In the genomic region with DNA sequence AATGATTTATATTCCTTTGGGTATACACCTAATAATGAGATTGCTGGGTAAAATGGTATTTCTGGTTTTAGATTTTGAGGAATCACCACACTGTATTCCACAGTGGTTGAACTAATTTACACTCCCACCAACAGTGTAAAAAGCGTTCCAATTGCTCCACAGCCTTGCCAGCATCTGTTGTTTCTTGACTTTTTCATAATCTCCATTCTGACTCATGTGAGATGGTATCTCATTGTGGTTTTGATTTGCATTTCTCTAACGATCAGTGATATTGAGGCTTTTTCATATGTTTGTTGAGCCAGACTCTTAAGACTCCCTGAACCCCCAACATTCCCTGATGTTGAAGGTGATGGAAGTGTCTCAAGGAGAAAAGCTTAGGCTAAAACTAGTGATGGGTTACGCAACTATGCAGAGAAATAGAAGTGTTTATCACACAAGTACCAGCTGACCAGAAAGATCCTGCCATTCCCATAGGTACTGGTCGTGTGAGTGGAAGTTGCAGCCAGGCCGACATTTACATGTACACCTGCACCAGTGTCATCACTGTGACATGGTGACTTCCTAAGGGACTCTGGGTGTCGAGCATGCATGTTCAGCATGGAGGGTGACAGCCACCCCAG, we compare ENCODE assay signal across 17 cellular contexts.
DNase-seq lines count a peak whose midpoint lies in the region; ATAC-seq, FAIRE-seq and TF ChIP-seq lines count a peak whose summit lies in the region.
"Had no signal": no experiment of that assay in that cellular context is flagged by ENCODE, and none has a peak within 500 bp of the region (broad histone marks: within the 10 kb centered on the region; RNA-seq: fewer than 3 reads in every experiment).

No MANE protein-coding gene starts in this region.

- H2AFZ ChIP-seq in mammary epithelial cell (ENCODE audit: low read depth, low read length) (no peak overlapping the region), keratinocyte (ENCODE audit: control insufficient read depth, low read length) (no peak overlapping the region)

- in situ Hi-C loops in mammary epithelial cell (cut with MboI; ENCODE audit: low sequenced_read_pairs in 2 of 2): no loop called here

- H3K4me3 ChIP-seq in mammary epithelial cell (replicated peaks in 1 of 3; ENCODE audit: insufficient read depth in 1 of 3, low read depth in 2 of 3, low read length in 3 of 3) (no peak overlapping the region), keratinocyte (ENCODE audit: control insufficient read depth in 2 of 3, extremely low read depth in 1 of 3, insufficient read depth in 2 of 3, low read depth in 1 of 3, low read length in 3 of 3) (no peak overlapping the region)
- H3K4me3 ChIP-seq: ascending aorta, suprapubic skin had no signal

- dilution Hi-C loops in mammary epithelial cell (cut with HindIII; ENCODE audit: low sequenced_read_pairs): no loop called here
- dilution Hi-C loops in keratinocyte (cut with MboI; ENCODE audit: extremely low pct_ligation_motif_present, low sequenced_read_pairs): no loop called here

- H3K9ac ChIP-seq in mammary epithelial cell (ENCODE audit: insufficient read depth, low read length): no peak overlapping the region
- H3K9ac ChIP-seq in keratinocyte (ENCODE audit: control insufficient read depth, extremely low read depth, insufficient read depth, low read length): no peak overlapping the region

- ATAC-seq in HG02588 (IDR thresholded peaks at IDR 0.05; ENCODE audit: unreplicated experiment): no peak

- TF ChIP-seq CTCF in mammary epithelial cell (conservative IDR thresholded peaks at IDR 0.05 in 1 of 2, IDR thresholded peaks at IDR 0.05 in 1 of 2; ENCODE audit: extremely low read depth in 1 of 2, insufficient read depth in 1 of 2, low read depth in 1 of 2, low read length in 2 of 2) (no peak), keratinocyte (optimal IDR thresholded peaks at IDR 0.05 in 1 of 3, IDR thresholded peaks at IDR 0.05 in 1 of 3, conservative IDR thresholded peaks at IDR 0.05 in 1 of 3; ENCODE audit: extremely low read depth in 1 of 3, insufficient read depth in 2 of 3, low read length in 3 of 3) (no peak)

- peak; percentile 17 for DNase-seq in GM04504 (ENCODE audit: low read depth)
- DNase-seq in NCI-H526 treated with DMSO at 0.1 percent for 48 hours (lab: John Stamatoyannopoulos, UW): peak; percentile 74
- DNase-seq in mammary epithelial cell: peak; percentile 56
- no peak for DNase-seq in keratinocyte (ENCODE audit: low read depth, low spot score)
- DNase-seq in retina: no peak
- DNase-seq in NCI-H524 (lab: John Stamatoyannopoulos, UW): no peak
- DNase-seq in activated CD4-positive, CD25-positive, alpha-beta regulatory T cell (lab: John Stamatoyannopoulos, UW): no peak
- DNase-seq: activated effector memory CD4-positive, alpha-beta T cell treated with anti-CD3 and anti-CD28 coated beads, Interleukin-2, amount 50 U/mL, for 16 hours; AML-193; Calu3; foreskin melanocyte; NCI-H1105; NCI-H2107; stimulated activated CD4-positive, alpha-beta T cell treated with anti-CD3 and anti-CD28 coated beads, Interleukin-4, amount 100 ng/mL, for 24 hours had no signal

- peak; percentile 5 for FAIRE-seq in keratinocyte (lab: Jason Lieb, UNC)

- no peaks in the 10 kb centered on the region for H3K36me3 ChIP-seq in mammary epithelial cell (ENCODE audit: insufficient read depth, low read length)
- no peaks in the 10 kb centered on the region for H3K36me3 ChIP-seq in keratinocyte (ENCODE audit: control insufficient read depth in 2 of 2, extremely low read depth in 1 of 2, insufficient read depth in 2 of 2, low read length in 2 of 2)
- H3K36me3 ChIP-seq: ascending aorta, suprapubic skin had no signal

- BruUV-seq in mammary epithelial cell (replicated peaks; lab: Mats Ljungman, UMichigan): no TSS peak

- CTCF ChIA-PET in mammary epithelial cell (lab: Charles Lee; ENCODE audit: low non-redundant PET): no interaction called here

- H3K4me1 ChIP-seq in mammary epithelial cell (ENCODE audit: insufficient read depth, low read length) (peaks cover 11% of the 10 kb centered on the region), keratinocyte (ENCODE audit: control insufficient read depth, extremely low read depth, insufficient read depth, low read length) (no peaks in the 10 kb centered on the region)
- H3K4me1 ChIP-seq: ascending aorta, suprapubic skin had no signal

- H3K79me2 ChIP-seq in mammary epithelial cell (ENCODE audit: insufficient read depth, low read length): no peaks in the 10 kb centered on the region
- no peaks in the 10 kb centered on the region for H3K79me2 ChIP-seq in keratinocyte (ENCODE audit: control insufficient read depth, insufficient read depth, low read length)

- intact Hi-C loops in mammary epithelial cell (cut with micrococcal nuclease): no loop called here

- H3K27me3 ChIP-seq in mammary epithelial cell (ENCODE audit: insufficient read depth, low read length) (no peaks in the 10 kb centered on the region), keratinocyte (ENCODE audit: control insufficient read depth, extremely low read depth, insufficient read depth, low read length) (peaks cover 5% of the 10 kb centered on the region)
- H3K27me3 ChIP-seq: ascending aorta, suprapubic skin had no signal

- H3K9me1 ChIP-seq in keratinocyte (ENCODE audit: control insufficient read depth, extremely low read depth, insufficient read depth, low read length): no peaks in the 10 kb centered on the region

- H3K4me2 ChIP-seq in mammary epithelial cell (ENCODE audit: insufficient read depth, low read depth, low read length) (no peak overlapping the region), keratinocyte (ENCODE audit: control insufficient read depth, extremely low read depth, insufficient read depth, low read depth, low read length) (no peak overlapping the region)

- H3K9me3 ChIP-seq in mammary epithelial cell (replicated peaks; ENCODE audit: insufficient read depth, low read length) (no peaks in the 10 kb centered on the region), keratinocyte (ENCODE audit: control insufficient read depth, low read depth, low read length) (no peaks in the 10 kb centered on the region)
- H3K9me3 ChIP-seq: ascending aorta, suprapubic skin had no signal

- H4K20me1 ChIP-seq in mammary epithelial cell (ENCODE audit: insufficient read depth, low read length) (no peaks in the 10 kb centered on the region), keratinocyte (ENCODE audit: control insufficient read depth, extremely low read depth, insufficient read depth, low read length) (no peaks in the 10 kb centered on the region)

- no peak overlapping the region for H3K27ac ChIP-seq in mammary epithelial cell (ENCODE audit: insufficient read depth, low read depth, low read length)
- H3K27ac ChIP-seq in keratinocyte (ENCODE audit: control insufficient read depth, insufficient read depth, low read length): no peak overlapping the region
- H3K27ac ChIP-seq: ascending aorta, suprapubic skin had no signal

- WGBS in mammary epithelial cell (ENCODE audit: low coverage, missing lambda C conversion rate): 53% methylated on average over 6 of the region's 6 CpGs

Comparison
In these comparisons a context has a peak if more than half of its experiments do, and no peak if none do; other contexts are left out.
1. DNase-seq: peak in GM04504 (single experiment), NCI-H526 treated with DMSO at 0.1 percent for 48 hours (single experiment) and mammary epithelial cell (single experiment); none in keratinocyte (single experiment), retina (single experiment), NCI-H524 (0 of 2) and activated CD4-positive, CD25-positive, alpha-beta regulatory T cell (0 of 4).